ENCODE assay signal across 1 cellular context in genomic region chr17:72754513-72754912, GRCh38.
TF ChIP-seq lines count a peak whose summit lies in the region.

No MANE protein-coding gene starts in this region.

TF ChIP-seq in H1, 55 proteins besides CTCF, POLR2A, EP300 and RAD21 (continued from another document):
- no peak for TF ChIP-seq USF2 (IDR thresholded peaks at IDR 0.05; ENCODE audit: low read length)
- no peak for TF ChIP-seq ATF2 (IDR thresholded peaks at IDR 0.05; ENCODE audit: low read length)
- TF ChIP-seq CHD2 (IDR thresholded peaks at IDR 0.05; ENCODE audit: low read length): no peak
- no peak for TF ChIP-seq HDAC6 (IDR thresholded peaks at IDR 0.05; ENCODE audit: low read depth, low read length)
- TF ChIP-seq BCL11A (IDR thresholded peaks at IDR 0.05; ENCODE audit: low read depth in 2 of 2, low read length in 2 of 2): no peak
- TF ChIP-seq, protein P1, sequence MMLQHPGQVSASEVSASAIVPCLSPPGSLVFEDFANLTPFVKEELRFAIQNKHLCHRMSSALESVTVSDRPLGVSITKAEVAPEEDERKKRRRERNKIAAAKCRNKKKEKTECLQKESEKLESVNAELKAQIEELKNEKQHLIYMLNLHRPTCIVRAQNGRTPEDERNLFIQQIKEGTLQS (IDR thresholded peaks at IDR 0.05; ENCODE audit: insufficient read depth, low read depth, low read length): no peak
- no peak for TF ChIP-seq E2F6 (IDR thresholded peaks at IDR 0.05)
- no peak for TF ChIP-seq CREB1 (IDR thresholded peaks at IDR 0.05)
- no peak for TF ChIP-seq EZH2 (IDR thresholded peaks at IDR 0.05; ENCODE audit: low read depth, low read length, severe bottlenecking)
- TF ChIP-seq BRCA1 (IDR thresholded peaks at IDR 0.05; ENCODE audit: low read depth, low read length): no peak
- TF ChIP-seq SIX5 (IDR thresholded peaks at IDR 0.05; ENCODE audit: low read depth, low read length): no peak
- TF ChIP-seq TBP (IDR thresholded peaks at IDR 0.05; ENCODE audit: low read depth, low read length): no peak
TF ChIP-seq in H1: peak in this region for 0.
